13 cellular contexts compared by ENCODE assay signal in the genomic region with DNA sequence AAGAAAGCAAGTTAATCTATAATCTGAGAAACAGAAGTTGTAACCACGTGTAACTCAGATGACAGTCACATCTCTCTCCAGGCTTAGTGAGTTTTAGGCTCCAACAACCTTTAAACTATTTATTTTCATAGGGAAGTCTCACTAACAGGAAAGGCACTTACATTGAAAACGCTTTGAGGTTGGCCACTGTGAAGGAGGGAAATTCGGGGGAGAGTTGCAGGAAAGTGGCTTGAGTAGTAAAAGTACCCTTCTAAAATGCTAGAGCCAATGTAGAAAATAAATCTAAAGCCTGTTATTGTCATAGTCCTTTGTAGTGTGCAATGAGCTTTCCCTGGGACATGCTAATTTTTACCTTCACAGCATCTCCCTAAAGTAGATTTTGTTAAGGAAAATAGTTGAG. TPM values are rescaled to one million over a fixed set of nuclear protein-coding genes. Genes with fewer than 3 reads are reported as not detected.
DNase-seq lines count a peak whose midpoint lies in the region; ATAC-seq, FAIRE-seq and TF ChIP-seq lines count a peak whose summit lies in the region.
"Had no signal": no experiment of that assay in that cellular context is flagged by ENCODE, and none has a peak within 500 bp of the region (broad histone marks: within the 10 kb centered on the region; RNA-seq: fewer than 3 reads in every experiment).

No MANE protein-coding gene starts in this region.

- peaks cover 11% of the 10 kb centered on the region for H3K27me3 Mint-ChIP-seq in HFFc6 (ENCODE audit: insufficient read depth)
- H3K27me3 Mint-ChIP-seq in activated T-helper 2 cell treated with anti-CD3 and anti-CD28 coated beads, Interferon-gamma antibody, Interleukin-2, Interleukin-4, amounts not matched to agents 10 μg/mL and 5 μg/mL and 100 μg/mL, durations not matched to agents 14 hours and 24 hours and 36 hours (ENCODE audit: low read depth): peaks cover 7% of the 10 kb centered on the region
- peaks cover 0 to 14% (median 0%) of the 10 kb centered on the region in 3 donors for H3K27me3 Mint-ChIP-seq in naive B cell

- H3K27ac Mint-ChIP-seq in HFFc6: no peak overlapping the region
- H3K27ac Mint-ChIP-seq in activated T-helper 2 cell treated with anti-CD3 and anti-CD28 coated beads, Interferon-gamma antibody, Interleukin-2, Interleukin-4, amounts not matched to agents 10 μg/mL and 5 μg/mL and 100 μg/mL, durations not matched to agents 14 hours and 24 hours and 36 hours: peak overlapping the region; percentile 10
- H3K27ac Mint-ChIP-seq in naive B cell: peak overlapping the region in 1 of 6 donors; percentile 88

- peaks cover 24 to 41% (median 34%) of the 10 kb centered on the region in 10 experiments for H3K4me1 ChIP-seq in BLaER1 treated with 17β-estradiol and CSF1 and Interleukin-3, amounts not matched to agents 10 nM and 100 nM

- H3K4me3 Mint-ChIP-seq in HFFc6 (peak overlapping the region; percentile 93), naive B cell (peak overlapping the region in 7 of 8 donors; percentile 96 to 100 (median 99))
- peak overlapping the region; percentile 42 for H3K4me3 Mint-ChIP-seq in activated T-helper 2 cell treated with anti-CD3 and anti-CD28 coated beads, Interferon-gamma antibody, Interleukin-2, Interleukin-4, amounts not matched to agents 10 μg/mL and 5 μg/mL and 100 μg/mL, durations not matched to agents 14 hours and 24 hours and 36 hours (ENCODE audit: low read depth)

- H3K4me2 ChIP-seq in BLaER1 treated with 17β-estradiol and CSF1 and Interleukin-3, amounts not matched to agents 10 nM and 100 nM: peak overlapping the region; percentile 66 to 88 (median 75)

- intact Hi-C loops in activated T-helper 2 cell treated with anti-CD3 and anti-CD28 coated beads, Interferon-gamma antibody, Interleukin-2, Interleukin-4, amounts not matched to agents 10 μg/mL and 5 μg/mL and 100 μg/mL, durations not matched to agents 14 hours and 24 hours and 36 hours (cut with micrococcal nuclease): loop anchor here (2.0 to 10.0 kb wide), 5 partner anchors 77 to 453 kb away; a partner anchor contains a TSS

- H3K9me3 Mint-ChIP-seq in HFFc6 (peaks cover 16% of the 10 kb centered on the region), naive B cell (no peaks in the 10 kb centered on the region)
- peaks cover 16% of the 10 kb centered on the region for H3K9me3 Mint-ChIP-seq in activated T-helper 2 cell treated with anti-CD3 and anti-CD28 coated beads, Interferon-gamma antibody, Interleukin-2, Interleukin-4, amounts not matched to agents 10 μg/mL and 5 μg/mL and 100 μg/mL, durations not matched to agents 14 hours and 24 hours and 36 hours

- peaks cover 1 to 13% (median 5%) of the 10 kb centered on the region in 11 experiments; a peak in 16 of 22 replicates for H3K36me3 ChIP-seq in BLaER1 treated with 17β-estradiol and CSF1 and Interleukin-3, amounts not matched to agents 10 nM and 100 nM

- no peak for DNase-seq in HFFc6
- no peak for DNase-seq in activated T-helper 2 cell treated with anti-CD3 and anti-CD28 coated beads, Interferon-gamma antibody, Interleukin-2, Interleukin-4, amounts not matched to agents 10 μg/mL and 5 μg/mL and 100 μg/mL, durations not matched to agents 14 hours and 24 hours and 36 hours (ENCODE audit: low spot score)
- no peak for DNase-seq in naive B cell
- DNase-seq in NCI-H1930 (lab: John Stamatoyannopoulos, UW): no peak
- DNase-seq in NCI-H1105 (lab: John Stamatoyannopoulos, UW): no peak
- no peak for DNase-seq in SK-N-DZ (ENCODE audit: low spot score)
- no peak for DNase-seq in RCC 7860 (ENCODE audit: low spot score)
- DNase-seq: DMS 273 treated with DMSO at 0.1 percent for 48 hours; effector CD8-positive, alpha-beta T cell; NCI-H2171; right cardiac atrium; SHP77 had no signal

- H3K27me3 ChIP-seq in BLaER1 treated with 17β-estradiol and CSF1 and Interleukin-3, amounts not matched to agents 10 nM and 100 nM: no peaks in the 10 kb centered on the region

- peaks cover 9 to 23% (median 15%) of the 10 kb centered on the region in 11 experiments; a peak in 21 of 22 replicates for H3K9me3 ChIP-seq in BLaER1 treated with 17β-estradiol and CSF1 and Interleukin-3, amounts not matched to agents 10 nM and 100 nM (replicated peaks in 1 of 11)

- no peak for TF ChIP-seq CTCF in HFFc6 (IDR thresholded peaks at IDR 0.05)

- H3K4me3 ChIP-seq in BLaER1 treated with 17β-estradiol and CSF1 and Interleukin-3, amounts not matched to agents 10 nM and 100 nM: peak overlapping the region in 2 of 10 experiments; percentile 77 to 96; a peak in 3 of 20 replicates

- peak overlapping the region in 2 of 11 experiments; percentile 7 to 63; a peak in 3 of 22 replicates for H3K27ac ChIP-seq in BLaER1 treated with 17β-estradiol and CSF1 and Interleukin-3, amounts not matched to agents 10 nM and 100 nM

- no peaks in the 10 kb centered on the region for H4K20me1 ChIP-seq in BLaER1 treated with 17β-estradiol and CSF1 and Interleukin-3, amounts not matched to agents 10 nM and 100 nM

- H3K36me3 Mint-ChIP-seq in HFFc6 (ENCODE audit: low read depth) (peaks cover 32% of the 10 kb centered on the region), naive B cell (peaks cover 6 to 11% of the 10 kb centered on the region in 2 donors)
- H3K36me3 Mint-ChIP-seq in activated T-helper 2 cell treated with anti-CD3 and anti-CD28 coated beads, Interferon-gamma antibody, Interleukin-2, Interleukin-4, amounts not matched to agents 10 μg/mL and 5 μg/mL and 100 μg/mL, durations not matched to agents 14 hours and 24 hours and 36 hours (ENCODE audit: low read depth): peaks cover 21% of the 10 kb centered on the region

- H3K4me1 Mint-ChIP-seq in HFFc6 (ENCODE audit: low read depth) (peaks cover 35% of the 10 kb centered on the region), naive B cell (peaks cover 19 to 30% (median 24%) of the 10 kb centered on the region in 3 donors)
- H3K4me1 Mint-ChIP-seq in activated T-helper 2 cell treated with anti-CD3 and anti-CD28 coated beads, Interferon-gamma antibody, Interleukin-2, Interleukin-4, amounts not matched to agents 10 μg/mL and 5 μg/mL and 100 μg/mL, durations not matched to agents 14 hours and 24 hours and 36 hours (ENCODE audit: low read depth): peaks cover 22% of the 10 kb centered on the region

- peak overlapping the region in 1 of 11 experiments; percentile 66; a peak in 1 of 22 replicates for H3K9ac ChIP-seq in BLaER1 treated with 17β-estradiol and CSF1 and Interleukin-3, amounts not matched to agents 10 nM and 100 nM

- no peak for FAIRE-seq in RCC 7860 (lab: Jason Lieb, UNC)

- ATAC-seq in naive B cell (ENCODE audit: low read depth in 2 of 2): no peak

RNA-seq across cellular contexts. Expression of a gene that starts 1.0 kb away (rescaled TPM):
- 10 to 100 TPM in 3 of 6 experiments, 1 to 10 TPM in 3; 8.4 to 10.8 (median 10.0) TPM for total RNA-seq in HFFc6 (2021; fragmentation: NEBNext Ultra II Directional; extraction: Animal tissue kit (Norgen Biotek cat#: 25700))
- total RNA-seq in activated T-helper 2 cell treated with anti-CD3 and anti-CD28 coated beads, Interferon-gamma antibody, Interleukin-2, Interleukin-4, amounts not matched to agents 10 μg/mL and 5 μg/mL and 100 μg/mL, durations not matched to agents 14 hours and 24 hours and 36 hours: 11.9 and 13.3 TPM in 2 replicates
- polyA plus RNA-seq in naive B cell (ENCODE audit: low read depth in 6 of 6): 1 to 10 TPM in 5 of 6 donors, under 1 TPM in 1; 0.45 to 9.8 (median 7.3) TPM
- 5.9 and 7.4 TPM in 2 replicates for polyA plus RNA-seq in SK-N-DZ (2014; cell fraction: cytosol; rRNA removed)
- 17.2 and 25.9 TPM in 2 replicates for polyA plus RNA-seq in SK-N-DZ (2014; cell fraction: nucleus; rRNA removed)

Comparison
In these comparisons a context has a peak if more than half of its experiments do, and no peak if none do; other contexts are left out.
1. H3K4me3 Mint-ChIP-seq: peak in every context shown above with its lines; median percentile 99 in naive B cell; 93 in HFFc6; 42 in activated T-helper 2 cell treated with anti-CD3 and anti-CD28 coated beads, Interferon-gamma antibody, Interleukin-2, Interleukin-4, amounts not matched to agents 10 μg/mL and 5 μg/mL and 100 μg/mL, durations not matched to agents 14 hours and 24 hours and 36 hours.